ENCODE assay signal across 8 cellular contexts in genomic region chr10:114526112-114526496, GRCh38.
DNase-seq lines count a peak whose midpoint lies in the region; ATAC-seq and TF ChIP-seq lines count a peak whose summit lies in the region.

No MANE protein-coding gene starts in this region.

- TF ChIP-seq POLR2A in suprapubic skin (IDR thresholded peaks at IDR 0.05), result no peak

- TF ChIP-seq EP300 in suprapubic skin (IDR thresholded peaks at IDR 0.05), result no peak

- peaks cover 62 to 66% of the 10 kb centered on the region in 2 donors for H3K4me1 Mint-ChIP-seq in immature natural killer cell

- peaks cover 16 to 23% (median 21%) of the 10 kb centered on the region in 3 donors for H3K27me3 Mint-ChIP-seq in immature natural killer cell (ENCODE audit: low read depth in 3 of 3)

- TF ChIP-seq CTCF in suprapubic skin (IDR thresholded peaks at IDR 0.05), result no peak

- peak; percentile 35 for DNase-seq in stimulated activated CD4-positive, alpha-beta T cell treated with anti-CD3 and anti-CD28 coated beads, Interleukin-15, amount 100 ng/mL, for 24 hours
- no peak for DNase-seq in stimulated activated CD4-positive, alpha-beta T cell treated with anti-CD3 and anti-CD28 coated beads, Interleukin-4, amount 100 ng/mL, for 1 hour
- DNase-seq in activated naive CD4-positive, alpha-beta T cell treated with anti-CD3 and anti-CD28 coated beads, Interleukin-2, amount 50 U/mL, for 16 hours, result peak; percentile 29
- DNase-seq in immature natural killer cell (peak; percentile 80 to 81 (median 81)), suprapubic skin (ENCODE audit: low spot score in 2 of 2) (no peak), NCI-H1436 treated with DMSO at 0.1 percent for 48 hours (lab: John Stamatoyannopoulos, UW) (no peak), UCSD-AML1 (lab: John Stamatoyannopoulos, UW; ENCODE audit: unreplicated experiment) (no peak)

- peak; percentile 36 for ATAC-seq in HG03354 (IDR thresholded peaks at IDR 0.05; ENCODE audit: poor library complexity, severe bottlenecking, unreplicated experiment)

- peak overlapping the region; percentile 97 to 100 (median 98) for H3K27ac Mint-ChIP-seq in immature natural killer cell

- H3K4me1 ChIP-seq in suprapubic skin, result peaks cover 57% of the 10 kb centered on the region

- no peaks in the 10 kb centered on the region for H3K36me3 ChIP-seq in suprapubic skin

- peak overlapping the region; percentile 91 for H3K27ac ChIP-seq in suprapubic skin

- 9% methylated on average over 5 of the region's 5 CpGs for WGBS in suprapubic skin

- H3K9me3 ChIP-seq in suprapubic skin, result no peaks in the 10 kb centered on the region

- no peaks in the 10 kb centered on the region for H3K9me3 Mint-ChIP-seq in immature natural killer cell

- H3K4me3 ChIP-seq in suprapubic skin, result peak overlapping the region; percentile 55

- H3K4me3 Mint-ChIP-seq in immature natural killer cell, result peak overlapping the region; percentile 87 to 92 (median 89)

- H3K36me3 Mint-ChIP-seq in immature natural killer cell, result no peaks in the 10 kb centered on the region

- no peaks in the 10 kb centered on the region for H3K27me3 ChIP-seq in suprapubic skin

Comparison
In these comparisons a context has a peak if more than half of its experiments do, and no peak if none do; other contexts are left out.
1. DNase-seq: peak in stimulated activated CD4-positive, alpha-beta T cell treated with anti-CD3 and anti-CD28 coated beads, Interleukin-15, amount 100 ng/mL, for 24 hours (single experiment), activated naive CD4-positive, alpha-beta T cell treated with anti-CD3 and anti-CD28 coated beads, Interleukin-2, amount 50 U/mL, for 16 hours (single experiment) and immature natural killer cell (3 of 3); none in stimulated activated CD4-positive, alpha-beta T cell treated with anti-CD3 and anti-CD28 coated beads, Interleukin-4, amount 100 ng/mL, for 1 hour (single experiment), suprapubic skin (0 of 2), NCI-H1436 treated with DMSO at 0.1 percent for 48 hours (single experiment) and UCSD-AML1 (single experiment).